ENCODE assay signal across 8 cellular contexts in the genomic region with DNA sequence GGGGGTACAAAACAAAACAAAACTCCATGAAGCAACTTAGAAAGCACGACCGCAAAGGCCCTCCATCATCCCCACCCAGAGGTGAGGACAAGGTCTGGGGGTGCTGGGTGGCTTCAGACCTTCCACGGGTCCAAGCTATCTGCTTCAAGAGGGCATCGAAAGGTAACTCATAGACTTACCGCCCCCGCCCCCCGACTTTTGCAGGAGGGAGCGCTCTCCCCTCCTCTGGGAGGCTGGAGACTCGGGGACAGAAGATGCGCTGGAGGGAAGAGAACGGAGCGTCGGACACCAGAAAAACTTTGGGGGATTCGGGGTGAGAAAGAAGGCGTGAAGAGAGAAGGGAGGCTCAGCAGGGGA. TPM values are rescaled to one million over a fixed set of nuclear protein-coding genes. Genes with fewer than 3 reads are reported as not detected.
DNase-seq lines count a peak whose midpoint lies in the region; ATAC-seq and TF ChIP-seq lines count a peak whose summit lies in the region.

No MANE protein-coding gene starts in this region.

- no peaks in the 10 kb centered on the region for H3K27me3 Mint-ChIP-seq in natural killer cell treated with Interleukin-12 subunit alpha and Interleukin-12 subunit beta and Interleukin-15 and Interleukin-18, amount 100 ng/mL, for 72 hours

- H3K27ac ChIP-seq in colonic mucosa: no peak overlapping the region

- H3K4me1 ChIP-seq in NT2/D1 (ENCODE audit: insufficient read depth, insufficient read length): peaks cover 3% of the 10 kb centered on the region
- no peaks in the 10 kb centered on the region for H3K4me1 ChIP-seq in colonic mucosa

- in situ Hi-C loops in G401 (cut with HindIII; ENCODE audit: low sequenced_read_pairs): no loop called here

- H3K36me3 ChIP-seq in NT2/D1 (ENCODE audit: insufficient read depth, insufficient read length, low read length): no peaks in the 10 kb centered on the region
- no peaks in the 10 kb centered on the region for H3K36me3 ChIP-seq in colonic mucosa

- intact Hi-C loops in colonic mucosa (cut with DNase I): no loop called here

- peak overlapping the region; percentile 56 for H3K9ac ChIP-seq in NT2/D1 (ENCODE audit: insufficient read length, low read depth)
- H3K9ac ChIP-seq in colonic mucosa (ENCODE audit: low read depth in 2 of 2, low read length in 2 of 2): peak overlapping the region in 1 of 2 donors; percentile 40

- H3K9me3 ChIP-seq in NT2/D1 (ENCODE audit: insufficient read depth, low read length) (no peaks in the 10 kb centered on the region), colonic mucosa (no peaks in the 10 kb centered on the region)

- no peaks in the 10 kb centered on the region for H3K36me3 Mint-ChIP-seq in natural killer cell treated with Interleukin-12 subunit alpha and Interleukin-12 subunit beta and Interleukin-15 and Interleukin-18, amount 100 ng/mL, for 72 hours

- H3K4me3 ChIP-seq in NT2/D1 (ENCODE audit: insufficient read length, low read depth) (peak overlapping the region; percentile 37), colonic mucosa (peak overlapping the region; percentile 56)

- DNase-seq in GM19238 (ENCODE audit: insufficient read length, low spot score) (peak; percentile 36), NT2/D1 (ENCODE audit: low read depth, low spot score) (no peak), colonic mucosa (no peak), G401 (ENCODE audit: low spot score) (no peak), hypothalamus (lab: John Stamatoyannopoulos, UW) (no peak), NCI-H2081 (lab: John Stamatoyannopoulos, UW) (no peak)
- DNase-seq in natural killer cell treated with Interleukin-12 subunit alpha and Interleukin-12 subunit beta and Interleukin-15 and Interleukin-18, amount 100 ng/mL, for 72 hours (ENCODE audit: low spot score): no peak

- H3K4me1 Mint-ChIP-seq in natural killer cell treated with Interleukin-12 subunit alpha and Interleukin-12 subunit beta and Interleukin-15 and Interleukin-18, amount 100 ng/mL, for 72 hours (ENCODE audit: low read depth in 2 of 2): peaks cover 6 to 9% of the 10 kb centered on the region in 2 donors

- peak overlapping the region in 1 of 2 donors; percentile 71 for H3K27ac Mint-ChIP-seq in natural killer cell treated with Interleukin-12 subunit alpha and Interleukin-12 subunit beta and Interleukin-15 and Interleukin-18, amount 100 ng/mL, for 72 hours

- H3K4me3 Mint-ChIP-seq in natural killer cell treated with Interleukin-12 subunit alpha and Interleukin-12 subunit beta and Interleukin-15 and Interleukin-18, amount 100 ng/mL, for 72 hours: peak overlapping the region; percentile 89

- TF ChIP-seq CTCF in colonic mucosa (IDR thresholded peaks at IDR 0.05): no peak

- H3K9me3 Mint-ChIP-seq in natural killer cell treated with Interleukin-12 subunit alpha and Interleukin-12 subunit beta and Interleukin-15 and Interleukin-18, amount 100 ng/mL, for 72 hours: no peaks in the 10 kb centered on the region

- H3K27me3 ChIP-seq in NT2/D1 (ENCODE audit: insufficient read depth, insufficient read length): no peaks in the 10 kb centered on the region
- no peaks in the 10 kb centered on the region for H3K27me3 ChIP-seq in colonic mucosa

- peak in 1 of 2 donors; percentile 12 for ATAC-seq in natural killer cell treated with Interleukin-12 subunit alpha and Interleukin-12 subunit beta and Interleukin-15 and Interleukin-18, amount 100 ng/mL, for 72 hours
- no peak for ATAC-seq in HG02588 (IDR thresholded peaks at IDR 0.05; ENCODE audit: unreplicated experiment)

RNA-seq across cellular contexts. Expression of a gene that starts 0.3 kb away (rescaled TPM):
- total RNA-seq in colonic mucosa: 10 to 100 TPM in 1 of 2 donors, 1 to 10 TPM in 1; 2.1 to 11.9 TPM
- total RNA-seq in natural killer cell treated with Interleukin-12 subunit alpha and Interleukin-12 subunit beta and Interleukin-15 and Interleukin-18, amount 100 ng/mL, for 72 hours: 1 to 10 TPM; 1.3 to 2.0 TPM
- 0.43 and 3.1 TPM in 2 replicates for total RNA-seq in G401 (2014; rRNA removed; shearing (Covaris generic))
